In genomic region chr11:65078151-65078550, GRCh38 we compare ENCODE assay signal across 8 cellular contexts. TPM values are rescaled to one million over a fixed set of nuclear protein-coding genes. Genes with fewer than 3 reads are reported as not detected.
A peak's percentile ranks its signal among the peaks of the same experiment; 100 is the strongest.
DNase-seq lines count a peak whose midpoint lies in the region; ATAC-seq and TF ChIP-seq lines count a peak whose summit lies in the region.

No MANE protein-coding gene starts in this region.

- peaks cover 26% of the 10 kb centered on the region for H3F3A ChIP-seq in PC-9 (ENCODE audit: insufficient read depth, low read depth)

- 64 to 70% methylated on average over 3 of the region's 3 CpGs for WGBS in heart right ventricle, 2 donors

- CTCF ChIA-PET in PC-9 (lab: Charles Lee), result interaction anchor here (0.7 kb wide), 1 partner anchor 21 kb away, joined by 5 read pairs; no protein-coding TSS in a partner anchor

- intact Hi-C loops in PC-9 (cut with micrococcal nuclease; ENCODE audit: unreplicated experiment), result no loop called here
- intact Hi-C loops in activated T-helper 1 cell treated with anti-CD3 and anti-CD28 coated beads, Interleukin-12 subunit alpha, Interleukin-12 subunit beta, Interleukin-2, Interleukin-4 antibody, amounts not matched to agents 30 ng/mL and 10 ng/mL and 1 ng/mL, durations not matched to agents 14 hours and 24 hours and 36 hours (cut with micrococcal nuclease), result loop anchor here (1.0 kb wide), 4 partner anchors 9 to 65 kb away; partner anchors contain the start of genes SAC3D1 and SNX15
- intact Hi-C loops in heart right ventricle (cut with DNase I), result no loop called here

- no peaks in the 10 kb centered on the region for H3K27me3 Mint-ChIP-seq in activated T-helper 1 cell treated with anti-CD3 and anti-CD28 coated beads, Interleukin-12 subunit alpha, Interleukin-12 subunit beta, Interleukin-2, Interleukin-4 antibody, amounts not matched to agents 30 ng/mL and 10 ng/mL and 1 ng/mL, durations not matched to agents 14 hours and 24 hours and 36 hours (ENCODE audit: insufficient read depth)

- DNase-seq in AG20443 (ENCODE audit: low spot score) (peak; percentile 61), GM19240 (ENCODE audit: insufficient read length, low spot score) (peak; percentile 53), PC-9 (peak; percentile 35 to 39), heart right ventricle (peak in 1 of 2 donors; percentile 34)
- DNase-seq in activated T-helper 1 cell treated with anti-CD3 and anti-CD28 coated beads, Interleukin-12 subunit alpha, Interleukin-12 subunit beta, Interleukin-2, Interleukin-4 antibody, amounts not matched to agents 30 ng/mL and 10 ng/mL and 1 ng/mL, durations not matched to agents 14 hours and 24 hours and 36 hours (ENCODE audit: low spot score), result peak; percentile 61
- peak; percentile 55 to 74 for DNase-seq in stimulated activated CD4-positive, alpha-beta T cell treated with anti-CD3 and anti-CD28 coated beads, Interleukin-1b, Interleukin-23, amount 100 ng/mL, for 4 hours (ENCODE audit: low read depth in 2 of 2)

- H3K9me3 Mint-ChIP-seq in activated T-helper 1 cell treated with anti-CD3 and anti-CD28 coated beads, Interleukin-12 subunit alpha, Interleukin-12 subunit beta, Interleukin-2, Interleukin-4 antibody, amounts not matched to agents 30 ng/mL and 10 ng/mL and 1 ng/mL, durations not matched to agents 14 hours and 24 hours and 36 hours, result no peaks in the 10 kb centered on the region

- TF ChIP-seq CTCF in PC-9 (conservative IDR thresholded peaks at IDR 0.05) (peak; percentile 79), heart right ventricle (IDR thresholded peaks at IDR 0.05) (peak in 8 of 9 donors; percentile 34 to 64 (median 46))

- H3K9me2 ChIP-seq in PC-9 (ENCODE audit: insufficient read depth), result no peaks in the 10 kb centered on the region

- peaks cover 53% of the 10 kb centered on the region for H3K4me1 Mint-ChIP-seq in activated T-helper 1 cell treated with anti-CD3 and anti-CD28 coated beads, Interleukin-12 subunit alpha, Interleukin-12 subunit beta, Interleukin-2, Interleukin-4 antibody, amounts not matched to agents 30 ng/mL and 10 ng/mL and 1 ng/mL, durations not matched to agents 14 hours and 24 hours and 36 hours (ENCODE audit: low read depth)

- H3K4me3 Mint-ChIP-seq in activated T-helper 1 cell treated with anti-CD3 and anti-CD28 coated beads, Interleukin-12 subunit alpha, Interleukin-12 subunit beta, Interleukin-2, Interleukin-4 antibody, amounts not matched to agents 30 ng/mL and 10 ng/mL and 1 ng/mL, durations not matched to agents 14 hours and 24 hours and 36 hours, result peak overlapping the region; percentile 37

- H3K27ac Mint-ChIP-seq in activated T-helper 1 cell treated with anti-CD3 and anti-CD28 coated beads, Interleukin-12 subunit alpha, Interleukin-12 subunit beta, Interleukin-2, Interleukin-4 antibody, amounts not matched to agents 30 ng/mL and 10 ng/mL and 1 ng/mL, durations not matched to agents 14 hours and 24 hours and 36 hours, result peak overlapping the region; percentile 71

- no peak overlapping the region for H3K4me2 ChIP-seq in PC-9

- peaks cover 41% of the 10 kb centered on the region for H3K36me3 Mint-ChIP-seq in activated T-helper 1 cell treated with anti-CD3 and anti-CD28 coated beads, Interleukin-12 subunit alpha, Interleukin-12 subunit beta, Interleukin-2, Interleukin-4 antibody, amounts not matched to agents 30 ng/mL and 10 ng/mL and 1 ng/mL, durations not matched to agents 14 hours and 24 hours and 36 hours (ENCODE audit: low read depth)

- no peak overlapping the region for H2AFZ ChIP-seq in PC-9

- H3K36me3 ChIP-seq in PC-9 (ENCODE audit: low read depth) (peaks cover 10% of the 10 kb centered on the region), heart right ventricle (peaks cover 0 to 16% (median 0%) of the 10 kb centered on the region in 9 donors)

- peaks cover 8% of the 10 kb centered on the region for H3K4me1 ChIP-seq in PC-9 (replicated peaks; ENCODE audit: insufficient read depth)
- H3K4me1 ChIP-seq in heart right ventricle, result peaks cover 0 to 15% (median under 1%) of the 10 kb centered on the region in 9 donors

- peak in 3 of 8 donors; percentile 38 to 62 (median 40) for ATAC-seq in heart right ventricle
- ATAC-seq in GM21367 (IDR thresholded peaks at IDR 0.05; ENCODE audit: unreplicated experiment), result no peak
- ATAC-seq in HG03571 (IDR thresholded peaks at IDR 0.05; ENCODE audit: unreplicated experiment), result no peak

- POLR2A ChIA-PET in PC-9 (lab: Charles Lee; ENCODE audit: unreplicated experiment), result no interaction called here

- H4K20me1 ChIP-seq in PC-9 (ENCODE audit: insufficient read depth), result no peaks in the 10 kb centered on the region

- no peak overlapping the region for H3K27ac ChIP-seq in PC-9
- no peak overlapping the region for H3K27ac ChIP-seq in heart right ventricle

- H3K9me3 ChIP-seq in PC-9 (ENCODE audit: insufficient read depth, low read depth), result no peaks in the 10 kb centered on the region
- no peaks in the 10 kb centered on the region for H3K9me3 ChIP-seq in heart right ventricle

- peaks cover 24% of the 10 kb centered on the region for H3K79me2 ChIP-seq in PC-9 (ENCODE audit: low read depth)

- H3K4me3 ChIP-seq in PC-9, result no peak overlapping the region
- H3K4me3 ChIP-seq in heart right ventricle, result no peak overlapping the region

- BruUV-seq in PC-9 (replicated peaks; lab: Mats Ljungman, UMichigan), result no TSS peak

- no peaks in the 10 kb centered on the region for H3K27me3 ChIP-seq in PC-9 (ENCODE audit: insufficient read depth, low read depth)
- H3K27me3 ChIP-seq in heart right ventricle, result no peaks in the 10 kb centered on the region

RNA-seq across cellular contexts. Expression of gene CDCA5, which starts 5.7 kb away (rescaled TPM):
- total RNA-seq in PC-9 (2021), result 86.4 and 97.8 TPM in 2 replicates
- total RNA-seq in activated T-helper 1 cell treated with anti-CD3 and anti-CD28 coated beads, Interleukin-12 subunit alpha, Interleukin-12 subunit beta, Interleukin-2, Interleukin-4 antibody, amounts not matched to agents 30 ng/mL and 10 ng/mL and 1 ng/mL, durations not matched to agents 14 hours and 24 hours and 36 hours, result 91.8 and 92.5 TPM in 2 replicates
- total RNA-seq in heart right ventricle, result 1 to 10 TPM in 5 of 10 donors, under 1 TPM in 5; 0.50 to 5.3 (median 1.0) TPM
- polyA plus RNA-seq in heart right ventricle, result under 1 TPM; 0.45 to 0.80 TPM

RNA-seq across cellular contexts. Expression of gene ZFPL1, which starts 5.9 kb away (rescaled TPM):
- total RNA-seq in PC-9 (2021), result 63.6 and 68.2 TPM in 2 replicates
- 31.9 and 34.5 TPM in 2 replicates for total RNA-seq in activated T-helper 1 cell treated with anti-CD3 and anti-CD28 coated beads, Interleukin-12 subunit alpha, Interleukin-12 subunit beta, Interleukin-2, Interleukin-4 antibody, amounts not matched to agents 30 ng/mL and 10 ng/mL and 1 ng/mL, durations not matched to agents 14 hours and 24 hours and 36 hours
- 10 to 100 TPM; 21.5 to 27.7 (median 24.8) TPM for total RNA-seq in heart right ventricle
- 10 to 100 TPM; 32.8 to 49.2 TPM for polyA plus RNA-seq in heart right ventricle

RNA-seq across cellular contexts. Expression of gene VPS51, which starts 17.9 kb away (rescaled TPM):
- total RNA-seq in PC-9 (2021) (113 and 279 TPM in 2 replicates), heart right ventricle (100 to 1,000 TPM in 6 of 10 donors, 10 to 100 TPM in 4; 79.2 to 123 (median 100) TPM)
- 137 and 139 TPM in 2 replicates for total RNA-seq in activated T-helper 1 cell treated with anti-CD3 and anti-CD28 coated beads, Interleukin-12 subunit alpha, Interleukin-12 subunit beta, Interleukin-2, Interleukin-4 antibody, amounts not matched to agents 30 ng/mL and 10 ng/mL and 1 ng/mL, durations not matched to agents 14 hours and 24 hours and 36 hours
- polyA plus RNA-seq in heart right ventricle, result 100 to 1,000 TPM in 1 of 2 donors, 10 to 100 TPM in 1; 85.2 to 102 TPM

RNA-seq across cellular contexts. Expression of gene NAALADL1, which starts 19.8 kb away (rescaled TPM):
- total RNA-seq in PC-9 (2021), result not detected in 2 replicates
- 11.5 and 12.7 TPM in 2 replicates for total RNA-seq in activated T-helper 1 cell treated with anti-CD3 and anti-CD28 coated beads, Interleukin-12 subunit alpha, Interleukin-12 subunit beta, Interleukin-2, Interleukin-4 antibody, amounts not matched to agents 30 ng/mL and 10 ng/mL and 1 ng/mL, durations not matched to agents 14 hours and 24 hours and 36 hours
- 1 to 10 TPM; 2.1 to 6.8 (median 3.7) TPM for total RNA-seq in heart right ventricle
- 1 to 10 TPM; 8.1 to 9.1 TPM for polyA plus RNA-seq in heart right ventricle

RNA-seq across cellular contexts. Expression of gene TM7SF2, which starts 33.5 kb away (rescaled TPM):
- total RNA-seq in PC-9 (2021) (49.5 and 72.3 TPM in 2 replicates), heart right ventricle (10 to 100 TPM; 38.1 to 87.8 (median 69.5) TPM)
- 32.2 and 32.8 TPM in 2 replicates for total RNA-seq in activated T-helper 1 cell treated with anti-CD3 and anti-CD28 coated beads, Interleukin-12 subunit alpha, Interleukin-12 subunit beta, Interleukin-2, Interleukin-4 antibody, amounts not matched to agents 30 ng/mL and 10 ng/mL and 1 ng/mL, durations not matched to agents 14 hours and 24 hours and 36 hours
- polyA plus RNA-seq in heart right ventricle, result 10 to 100 TPM; 18.5 to 83.6 TPM

Comparison
In these comparisons a context has a peak if more than half of its experiments do, and no peak if none do; other contexts are left out.
1. RNA of gene CDCA5, which starts 5.7 kb away (total RNA-seq): 91.8 to 92.5 TPM in activated T-helper 1 cell treated with anti-CD3 and anti-CD28 coated beads, Interleukin-12 subunit alpha, Interleukin-12 subunit beta, Interleukin-2, Interleukin-4 antibody, amounts not matched to agents 30 ng/mL and 10 ng/mL and 1 ng/mL, durations not matched to agents 14 hours and 24 hours and 36 hours and 86.4 to 97.8 TPM in PC-9; 0.50 to 5.3 TPM in heart right ventricle; every median in the first group is over 10 times any median in the second.